Comparison of ENCODE assay signal across 8 cellular contexts in genomic region chr18:27685807-27686412, GRCh38.
DNase-seq lines count a peak whose midpoint lies in the region; ATAC-seq and TF ChIP-seq lines count a peak whose summit lies in the region.

No MANE protein-coding gene starts in this region.

- peak; percentile 79 for TF ChIP-seq CTCF in AG09319 (IDR thresholded peaks at IDR 0.05; ENCODE audit: low read depth, low read length)
- TF ChIP-seq CTCF in GM13977 (IDR thresholded peaks at IDR 0.05; ENCODE audit: extremely low read depth, insufficient read depth, missing control alignments): peak; percentile 63
- peak; percentile 67 for TF ChIP-seq CTCF in PC-9 (conservative IDR thresholded peaks at IDR 0.05)

- no peaks in the 10 kb centered on the region for H4K20me1 ChIP-seq in PC-9 (ENCODE audit: insufficient read depth)

- no peak overlapping the region for H3K27ac ChIP-seq in PC-9

- no peaks in the 10 kb centered on the region for H3K4me1 ChIP-seq in PC-9 (replicated peaks; ENCODE audit: insufficient read depth)

- peak; percentile 4 for DNase-seq in AG09319 (ENCODE audit: extremely low read depth, low read depth)
- DNase-seq in GM13977 (ENCODE audit: low spot score): no peak
- DNase-seq in PC-9: no peak
- peak; percentile 21 for DNase-seq in fibroblast of the conjunctiva (ENCODE audit: low read depth)
- peak; percentile 29 for DNase-seq in smooth muscle cell of the brain vasculature (ENCODE audit: low read depth, low spot score)
- no peak for DNase-seq in H7

- H3K27me3 ChIP-seq in PC-9 (ENCODE audit: insufficient read depth, low read depth) (no peaks in the 10 kb centered on the region), H7 (ENCODE audit: control insufficient read depth, insufficient read depth, low read length) (no peaks in the 10 kb centered on the region)

- H3K9me3 ChIP-seq in PC-9 (ENCODE audit: insufficient read depth, low read depth): no peaks in the 10 kb centered on the region

- ATAC-seq in HG02642 (IDR thresholded peaks at IDR 0.05; ENCODE audit: poor library complexity, unreplicated experiment) (no peak), GM19455 (IDR thresholded peaks at IDR 0.05; ENCODE audit: unreplicated experiment) (no peak)

- no peaks in the 10 kb centered on the region for H3F3A ChIP-seq in PC-9 (ENCODE audit: insufficient read depth, low read depth)

- no peak overlapping the region for H3K4me2 ChIP-seq in PC-9

- CTCF ChIA-PET in PC-9 (lab: Charles Lee): interaction anchor here (0.6 kb wide), 1 partner anchor 1275 kb away, joined by 3 read pairs; no protein-coding TSS in a partner anchor

- H3K79me2 ChIP-seq in PC-9 (ENCODE audit: low read depth): no peaks in the 10 kb centered on the region

- BruUV-seq in PC-9 (replicated peaks; lab: Mats Ljungman, UMichigan): no TSS peak

- in situ Hi-C loops in GM13977 (cut with MboI; ENCODE audit: low pct_unique_long_range_greater_than_20kb, low sequenced_read_pairs, unreplicated experiment): no loop called here

- POLR2A ChIA-PET in PC-9 (lab: Charles Lee; ENCODE audit: unreplicated experiment): no interaction called here

- H3K4me3 ChIP-seq in PC-9 (no peak overlapping the region), H7 (ENCODE audit: insufficient read depth, low read depth, low read length) (no peak overlapping the region)

- no peaks in the 10 kb centered on the region for H3K9me2 ChIP-seq in PC-9 (ENCODE audit: insufficient read depth)

- intact Hi-C loops in PC-9 (cut with micrococcal nuclease; ENCODE audit: unreplicated experiment): no loop called here

- H2AFZ ChIP-seq in PC-9: no peak overlapping the region

- H3K36me3 ChIP-seq in PC-9 (ENCODE audit: low read depth) (no peaks in the 10 kb centered on the region), H7 (replicated peaks; ENCODE audit: control insufficient read depth, insufficient read depth, low read length) (no peaks in the 10 kb centered on the region)

Comparison
In these comparisons a context has a peak if more than half of its experiments do, and no peak if none do; other contexts are left out.
1. DNase-seq: peak in AG09319 (single experiment), fibroblast of the conjunctiva (single experiment) and smooth muscle cell of the brain vasculature (single experiment); none in GM13977 (single experiment), PC-9 (0 of 2) and H7 (single experiment).
2. Peak in every context shown above with its lines, with median percentiles within 50 percentile points of each other: CTCF ChIP-seq.